In genomic region chr22:46613606-46613997, GRCh38 we compare ENCODE assay signal across 8 cellular contexts. TPM values are rescaled to one million over a fixed set of nuclear protein-coding genes. Genes with fewer than 3 reads are reported as not detected.
DNase-seq lines count a peak whose midpoint lies in the region; ATAC-seq and TF ChIP-seq lines count a peak whose summit lies in the region.

No MANE protein-coding gene starts in this region.

- intact Hi-C loops in mammary epithelial cell (cut with micrococcal nuclease) = no loop called here

- H3K27ac ChIP-seq in gastroesophageal sphincter = peak overlapping the region in 2 of 4 donors; percentile 4 to 21
- H3K27ac ChIP-seq in mammary epithelial cell (ENCODE audit: insufficient read depth, low read depth, low read length) = no peak overlapping the region

- WGBS in gastroesophageal sphincter (ENCODE audit: low coverage in 1 of 2), 2 donors = 58 to 94% methylated on average over 3 to 10 of the region's 10 CpGs
- 98% methylated on average over 9 of the region's 10 CpGs for WGBS in mammary epithelial cell (ENCODE audit: low coverage, missing lambda C conversion rate)

- no peaks in the 10 kb centered on the region for H3K36me3 ChIP-seq in gastroesophageal sphincter
- no peaks in the 10 kb centered on the region for H3K36me3 ChIP-seq in mammary epithelial cell (ENCODE audit: insufficient read depth, low read length)

- peaks cover 4% of the 10 kb centered on the region for H3K36me3 Mint-ChIP-seq in T-helper 1 cell treated with Interleukin-12 subunit alpha and Interleukin-12 subunit beta and Interleukin-4 antibody, amounts not matched to agents 30 μg/mL and 1 μg/mL, for 36 hours (ENCODE audit: low read depth)

- TF ChIP-seq CTCF in fibroblast of villous mesenchyme (IDR thresholded peaks at IDR 0.05; ENCODE audit: insufficient read depth, low read depth, low read length) = no peak
- TF ChIP-seq CTCF in gastroesophageal sphincter (IDR thresholded peaks at IDR 0.05) = no peak
- TF ChIP-seq CTCF in mammary epithelial cell (conservative IDR thresholded peaks at IDR 0.05 in 1 of 2, IDR thresholded peaks at IDR 0.05 in 1 of 2; ENCODE audit: extremely low read depth in 1 of 2, insufficient read depth in 1 of 2, low read depth in 1 of 2, low read length in 2 of 2) = no peak

- DNase-seq in GM19238 (ENCODE audit: insufficient read length, low spot score) (peak; percentile 52), fibroblast of villous mesenchyme (ENCODE audit: low read depth) (peak; percentile 24), NCI-H2081 treated with DMSO at 0.1 percent for 48 hours (lab: John Stamatoyannopoulos, UW) (no peak), mammary epithelial cell (no peak)
- DNase-seq in stimulated activated CD4-positive, alpha-beta T cell treated with anti-CD3 and anti-CD28 coated beads, Interleukin-4, amount 100 ng/mL, for 24 hours = peak; percentile 10
- no peak for DNase-seq in effector CD8-positive, alpha-beta T cell (lab: John Stamatoyannopoulos, UW)

- H3K9ac ChIP-seq in mammary epithelial cell (ENCODE audit: insufficient read depth, low read length) = no peak overlapping the region

- no peaks in the 10 kb centered on the region for H3K79me2 ChIP-seq in mammary epithelial cell (ENCODE audit: insufficient read depth, low read length)

- H3K4me1 ChIP-seq in gastroesophageal sphincter = peaks cover 0 to 43% (median 10%) of the 10 kb centered on the region in 3 donors
- H3K4me1 ChIP-seq in mammary epithelial cell (ENCODE audit: insufficient read depth, low read length) = no peaks in the 10 kb centered on the region

- H3K9me3 Mint-ChIP-seq in T-helper 1 cell treated with Interleukin-12 subunit alpha and Interleukin-12 subunit beta and Interleukin-4 antibody, amounts not matched to agents 30 μg/mL and 1 μg/mL, for 36 hours = no peaks in the 10 kb centered on the region

- no TSS peak for BruUV-seq in mammary epithelial cell (replicated peaks; lab: Mats Ljungman, UMichigan)

- TF ChIP-seq POLR2A in gastroesophageal sphincter (IDR thresholded peaks at IDR 0.05) = no peak

- H3K27me3 ChIP-seq in gastroesophageal sphincter = no peaks in the 10 kb centered on the region
- no peaks in the 10 kb centered on the region for H3K27me3 ChIP-seq in mammary epithelial cell (ENCODE audit: insufficient read depth, low read length)

- in situ Hi-C loops in mammary epithelial cell (cut with MboI; ENCODE audit: low sequenced_read_pairs in 2 of 2) = no loop called here

- peaks cover 26% of the 10 kb centered on the region for H3K4me1 Mint-ChIP-seq in T-helper 1 cell treated with Interleukin-12 subunit alpha and Interleukin-12 subunit beta and Interleukin-4 antibody, amounts not matched to agents 30 μg/mL and 1 μg/mL, for 36 hours (ENCODE audit: low read depth)

- CTCF ChIA-PET in mammary epithelial cell (lab: Charles Lee; ENCODE audit: low non-redundant PET) = no interaction called here

- no peak overlapping the region for H2AFZ ChIP-seq in mammary epithelial cell (ENCODE audit: low read depth, low read length)

- H3K4me3 ChIP-seq in fibroblast of villous mesenchyme (ENCODE audit: low read depth, low read length) (no peak overlapping the region), gastroesophageal sphincter (no peak overlapping the region), mammary epithelial cell (replicated peaks in 1 of 3; ENCODE audit: insufficient read depth in 1 of 3, low read depth in 2 of 3, low read length in 3 of 3) (no peak overlapping the region)

- H4K20me1 ChIP-seq in mammary epithelial cell (ENCODE audit: insufficient read depth, low read length) = no peaks in the 10 kb centered on the region

- H3K27me3 Mint-ChIP-seq in T-helper 1 cell treated with Interleukin-12 subunit alpha and Interleukin-12 subunit beta and Interleukin-4 antibody, amounts not matched to agents 30 μg/mL and 1 μg/mL, for 36 hours (ENCODE audit: low read depth) = no peaks in the 10 kb centered on the region

- H3K9me3 ChIP-seq in gastroesophageal sphincter = no peaks in the 10 kb centered on the region
- H3K9me3 ChIP-seq in mammary epithelial cell (replicated peaks; ENCODE audit: insufficient read depth, low read length) = no peaks in the 10 kb centered on the region

- H3K4me3 Mint-ChIP-seq in T-helper 1 cell treated with Interleukin-12 subunit alpha and Interleukin-12 subunit beta and Interleukin-4 antibody, amounts not matched to agents 30 μg/mL and 1 μg/mL, for 36 hours = peak overlapping the region; percentile 81

- no peak for ATAC-seq in gastroesophageal sphincter

- no peak overlapping the region for H3K4me2 ChIP-seq in mammary epithelial cell (ENCODE audit: insufficient read depth, low read depth, low read length)

- TF ChIP-seq EP300 in gastroesophageal sphincter (IDR thresholded peaks at IDR 0.05) = no peak

- dilution Hi-C loops in mammary epithelial cell (cut with HindIII; ENCODE audit: low sequenced_read_pairs) = no loop called here

- H3K27ac Mint-ChIP-seq in T-helper 1 cell treated with Interleukin-12 subunit alpha and Interleukin-12 subunit beta and Interleukin-4 antibody, amounts not matched to agents 30 μg/mL and 1 μg/mL, for 36 hours = peak overlapping the region; percentile 90

RNA-seq across cellular contexts. Expression of gene GRAMD4, which starts 6.6 kb away (rescaled TPM):
- total RNA-seq in fibroblast of villous mesenchyme (8.7 and 18.1 TPM in 2 replicates), gastroesophageal sphincter (10 to 100 TPM; 10.8 to 53.3 (median 33.2) TPM), mammary epithelial cell (10 to 100 TPM; 19.2 to 58.8 TPM)
- 17.7 TPM for polyA plus RNA-seq in mammary epithelial cell
- polyA minus RNA-seq in mammary epithelial cell = 3.0 TPM

Comparison
In these comparisons a context has a peak if more than half of its experiments do, and no peak if none do; other contexts are left out.
1. DNase-seq: peak in GM19238 (single experiment), fibroblast of villous mesenchyme (single experiment) and stimulated activated CD4-positive, alpha-beta T cell treated with anti-CD3 and anti-CD28 coated beads, Interleukin-4, amount 100 ng/mL, for 24 hours (single experiment); none in NCI-H2081 treated with DMSO at 0.1 percent for 48 hours (single experiment), mammary epithelial cell (single experiment) and effector CD8-positive, alpha-beta T cell (single experiment).